2 cellular contexts compared by ENCODE assay signal in genomic region chr11:58625826-58626460, GRCh38.
TF ChIP-seq lines count a peak whose summit lies in the region.

No MANE protein-coding gene starts in this region.

TF ChIP-seq in SK-N-SH treated with all-trans-retinoic acid at 6 μM for 48 hours, 23 proteins besides CTCF, POLR2A, EP300 and RAD21 (continued from another document):
- TF ChIP-seq, protein P1, sequence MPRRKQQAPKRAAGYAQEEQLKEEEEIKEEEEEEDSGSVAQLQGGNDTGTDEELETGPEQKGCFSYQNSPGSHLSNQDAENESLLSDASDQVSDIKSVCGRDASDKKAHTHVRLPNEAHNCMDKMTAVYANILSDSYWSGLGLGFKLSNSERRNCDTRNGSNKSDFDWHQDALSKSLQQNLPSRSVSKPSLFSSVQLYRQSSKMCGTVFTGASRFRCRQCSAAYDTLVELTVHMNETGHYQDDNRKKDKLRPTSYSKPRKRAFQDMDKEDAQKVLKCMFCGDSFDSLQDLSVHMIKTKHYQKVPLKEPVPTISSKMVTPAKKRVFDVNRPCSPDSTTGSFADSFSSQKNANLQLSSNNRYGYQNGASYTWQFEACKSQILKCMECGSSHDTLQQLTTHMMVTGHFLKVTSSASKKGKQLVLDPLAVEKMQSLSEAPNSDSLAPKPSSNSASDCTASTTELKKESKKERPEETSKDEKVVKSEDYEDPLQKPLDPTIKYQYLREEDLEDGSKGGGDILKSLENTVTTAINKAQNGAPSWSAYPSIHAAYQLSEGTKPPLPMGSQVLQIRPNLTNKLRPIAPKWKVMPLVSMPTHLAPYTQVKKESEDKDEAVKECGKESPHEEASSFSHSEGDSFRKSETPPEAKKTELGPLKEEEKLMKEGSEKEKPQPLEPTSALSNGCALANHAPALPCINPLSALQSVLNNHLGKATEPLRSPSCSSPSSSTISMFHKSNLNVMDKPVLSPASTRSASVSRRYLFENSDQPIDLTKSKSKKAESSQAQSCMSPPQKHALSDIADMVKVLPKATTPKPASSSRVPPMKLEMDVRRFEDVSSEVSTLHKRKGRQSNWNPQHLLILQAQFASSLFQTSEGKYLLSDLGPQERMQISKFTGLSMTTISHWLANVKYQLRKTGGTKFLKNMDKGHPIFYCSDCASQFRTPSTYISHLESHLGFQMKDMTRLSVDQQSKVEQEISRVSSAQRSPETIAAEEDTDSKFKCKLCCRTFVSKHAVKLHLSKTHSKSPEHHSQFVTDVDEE (CRISPR knock-in tag; IDR thresholded peaks at IDR 0.05), result no peak
- TF ChIP-seq PPARA (CRISPR knock-in tag; IDR thresholded peaks at IDR 0.05; ENCODE audit: borderline replicate concordance) (no peak), ISL1 (CRISPR knock-in tag; IDR thresholded peaks at IDR 0.05) (no peak), ZFP30 (CRISPR knock-in tag; IDR thresholded peaks at IDR 0.05) (no peak), POU6F1 (CRISPR knock-in tag; IDR thresholded peaks at IDR 0.05; ENCODE audit: borderline replicate concordance, low read depth) (no peak), GLIS3 (CRISPR knock-in tag; IDR thresholded peaks at IDR 0.05) (no peak), SNAI2 (CRISPR knock-in tag; IDR thresholded peaks at IDR 0.05) (no peak)

TF ChIP-seq in SK-N-SH, 30 proteins besides CTCF, POLR2A, EP300 and RAD21 (continued from another document):
- TF ChIP-seq, protein P2, sequence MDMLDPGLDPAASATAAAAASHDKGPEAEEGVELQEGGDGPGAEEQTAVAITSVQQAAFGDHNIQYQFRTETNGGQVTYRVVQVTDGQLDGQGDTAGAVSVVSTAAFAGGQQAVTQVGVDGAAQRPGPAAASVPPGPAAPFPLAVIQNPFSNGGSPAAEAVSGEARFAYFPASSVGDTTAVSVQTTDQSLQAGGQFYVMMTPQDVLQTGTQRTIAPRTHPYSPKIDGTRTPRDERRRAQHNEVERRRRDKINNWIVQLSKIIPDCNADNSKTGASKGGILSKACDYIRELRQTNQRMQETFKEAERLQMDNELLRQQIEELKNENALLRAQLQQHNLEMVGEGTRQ (IDR thresholded peaks at IDR 0.05; ENCODE audit: borderline replicate concordance, low read depth, low read length), result no peak
- TF ChIP-seq MEF2A (IDR thresholded peaks at IDR 0.05; ENCODE audit: borderline replicate concordance, low read depth) (no peak), GATA2 (CRISPR knock-in tag; IDR thresholded peaks at IDR 0.05) (no peak), YY1 (IDR thresholded peaks at IDR 0.05; ENCODE audit: low read depth) (no peak)
- TF ChIP-seq, protein P3, sequence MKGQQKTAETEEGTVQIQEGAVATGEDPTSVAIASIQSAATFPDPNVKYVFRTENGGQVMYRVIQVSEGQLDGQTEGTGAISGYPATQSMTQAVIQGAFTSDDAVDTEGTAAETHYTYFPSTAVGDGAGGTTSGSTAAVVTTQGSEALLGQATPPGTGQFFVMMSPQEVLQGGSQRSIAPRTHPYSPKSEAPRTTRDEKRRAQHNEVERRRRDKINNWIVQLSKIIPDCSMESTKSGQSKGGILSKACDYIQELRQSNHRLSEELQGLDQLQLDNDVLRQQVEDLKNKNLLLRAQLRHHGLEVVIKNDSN (IDR thresholded peaks at IDR 0.05; ENCODE audit: borderline replicate concordance, low read depth), result no peak
